17 cellular contexts compared by ENCODE assay signal in the genomic region with DNA sequence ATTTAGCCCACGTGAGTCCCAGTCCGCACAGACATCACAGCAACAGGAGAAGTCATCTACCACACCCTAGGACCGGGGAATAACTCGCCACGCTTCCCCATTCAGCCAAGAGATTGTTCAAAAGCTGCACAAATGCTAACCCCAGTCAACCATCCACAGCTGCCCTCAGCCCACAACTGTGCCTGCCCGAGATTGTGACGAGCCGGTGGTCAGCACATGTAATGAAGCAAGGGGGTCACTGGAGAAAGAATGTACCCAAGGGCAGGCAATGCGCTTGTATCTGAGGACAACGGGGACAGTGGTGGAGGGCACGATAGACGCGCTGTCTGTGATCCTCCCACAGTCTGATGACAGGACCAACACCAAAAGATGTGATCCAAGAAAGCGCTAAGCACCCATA.
DNase-seq lines count a peak whose midpoint lies in the region; ATAC-seq, FAIRE-seq and TF ChIP-seq lines count a peak whose summit lies in the region.
"Had no signal": no experiment of that assay in that cellular context is flagged by ENCODE, and none has a peak within 500 bp of the region (broad histone marks: within the 10 kb centered on the region; RNA-seq: fewer than 3 reads in every experiment).

No MANE protein-coding gene starts in this region.

- POLR2A ChIA-PET in HepG2 (lab: Yijun Ruan, JAX): no interaction called here

- peak overlapping the region; percentile 48 for H3K27ac Mint-ChIP-seq in nephron progenitor cell
- H3K27ac Mint-ChIP-seq in natural killer cell: no peak overlapping the region
- H3K27ac Mint-ChIP-seq: B cell, H9 had no signal

- TF ChIP-seq POLR2A in right lobe of liver (IDR thresholded peaks at IDR 0.05) (no peak), HepG2 (IDR thresholded peaks at IDR 0.05; ENCODE audit: insufficient read depth in 1 of 2, low read depth in 2 of 2, low read length in 2 of 2) (no peak), sigmoid colon (IDR thresholded peaks at IDR 0.05) (no peak)

- H3K4me1 ChIP-seq in right lobe of liver (no peaks in the 10 kb centered on the region), HepG2 (ENCODE audit: insufficient read depth, low read length) (no peaks in the 10 kb centered on the region), sigmoid colon (no peaks in the 10 kb centered on the region)

- H3K27ac ChIP-seq in right lobe of liver (no peak overlapping the region), HepG2 (ENCODE audit: extremely low read length, insufficient read depth, low read length) (no peak overlapping the region), sigmoid colon (no peak overlapping the region)
- H3K27ac ChIP-seq: BLaER1 treated with 17β-estradiol and CSF1 and Interleukin-3, amounts not matched to agents 10 nM and 100 nM had no signal

- peaks cover 14% of the 10 kb centered on the region for H3K4me1 Mint-ChIP-seq in nephron progenitor cell
- H3K4me1 Mint-ChIP-seq in natural killer cell: no peaks in the 10 kb centered on the region
- H3K4me1 Mint-ChIP-seq: B cell; CD8-positive, alpha-beta memory T cell had no signal

- peaks cover 43% of the 10 kb centered on the region for H3K9me3 Mint-ChIP-seq in nephron progenitor cell
- H3K9me3 Mint-ChIP-seq in natural killer cell: no peaks in the 10 kb centered on the region

- H2AFZ ChIP-seq in HepG2 (ENCODE audit: low read length): no peak overlapping the region

- in situ Hi-C loops in HepG2 (cut with HindIII; ENCODE audit: extremely low pct_ligation_motif_present, low pct_unique_long_range_greater_than_20kb): no loop called here

- intact Hi-C loops in right lobe of liver (cut with DNase I): no loop called here
- intact Hi-C loops in HepG2 (cut with micrococcal nuclease; ENCODE audit: unreplicated experiment): no loop called here
- intact Hi-C loops in sigmoid colon (cut with DNase I): no loop called here
- intact Hi-C loops in natural killer cell (cut with micrococcal nuclease): no loop called here

- DNase-seq in right lobe of liver: peak in 2 of 3 donors; percentile 23 to 39
- no peak for DNase-seq in HepG2 (ENCODE audit: low spot score)
- no peak for DNase-seq in nephron progenitor cell
- DNase-seq in sigmoid colon: peak; percentile 12
- no peak for DNase-seq in natural killer cell
- no peak for DNase-seq in EL
- DNase-seq: 8988T; CD8-positive, alpha-beta memory T cell; COR-L47; GDM1; H9 had no signal

- no peak for FAIRE-seq in HepG2 (lab: Jason Lieb, UNC)
- FAIRE-seq: D721Med, GM19239, H1 had no signal

- no peak overlapping the region for H3K4me3 Mint-ChIP-seq in nephron progenitor cell
- no peak overlapping the region for H3K4me3 Mint-ChIP-seq in natural killer cell
- H3K4me3 Mint-ChIP-seq: B cell; CD8-positive, alpha-beta memory T cell; H9 had no signal

- H3K27me3 ChIP-seq in right lobe of liver (no peaks in the 10 kb centered on the region), HepG2 (ENCODE audit: control insufficient read depth in 1 of 2, insufficient read depth in 2 of 2, low read length in 2 of 2) (peaks cover 2 to 15% of the 10 kb centered on the region in 2 experiments; a peak in 2 of 5 replicates), sigmoid colon (no peaks in the 10 kb centered on the region)
- H3K27me3 ChIP-seq: BLaER1 treated with 17β-estradiol and CSF1 and Interleukin-3, amounts not matched to agents 10 nM and 100 nM had no signal

- H3K4me2 ChIP-seq in HepG2 (ENCODE audit: low read depth, low read length): no peak overlapping the region
- H3K4me2 ChIP-seq: BLaER1 treated with 17β-estradiol and CSF1 and Interleukin-3, amounts not matched to agents 10 nM and 100 nM had no signal

- CTCF ChIA-PET in HepG2 (lab: Yijun Ruan, JAX; ENCODE audit: low intra/inter-chr PET ratio, low total read pairs): no interaction called here

- TF ChIP-seq EP300 in HepG2 (IDR thresholded peaks at IDR 0.05; ENCODE audit: low read depth in 2 of 2, low read length in 2 of 2): no peak
- no peak for TF ChIP-seq EP300 in HepG2 (CRISPR knock-in tag; IDR thresholded peaks at IDR 0.05; ENCODE audit: borderline replicate concordance)
- no peak for TF ChIP-seq EP300 in sigmoid colon (IDR thresholded peaks at IDR 0.05)

- H3K36me3 Mint-ChIP-seq in nephron progenitor cell (ENCODE audit: low read depth) (peaks cover 16% of the 10 kb centered on the region), natural killer cell (no peaks in the 10 kb centered on the region)
- H3K36me3 Mint-ChIP-seq: CD8-positive, alpha-beta memory T cell had no signal

- no CpG with 5 or more reads among the region's 14 CpGs for WGBS in right lobe of liver (ENCODE audit: insufficient coverage, low coverage, low lambda C conversion rate, missing lambda C conversion rate)
- WGBS in HepG2 (ENCODE audit: low lambda C conversion rate): 56% methylated on average over 10 of the region's 14 CpGs
- WGBS in sigmoid colon, 2 donors: 93 to 95% methylated on average over 14 of the region's 14 CpGs

- H4K20me1 ChIP-seq in HepG2 (ENCODE audit: insufficient read depth, low read length): no peaks in the 10 kb centered on the region
- H4K20me1 ChIP-seq: BLaER1 treated with 17β-estradiol and CSF1 and Interleukin-3, amounts not matched to agents 10 nM and 100 nM had no signal

- no peaks in the 10 kb centered on the region for H3K36me3 ChIP-seq in right lobe of liver
- H3K36me3 ChIP-seq in HepG2 (replicated peaks in 1 of 2; ENCODE audit: control insufficient read depth in 1 of 2, insufficient read depth in 2 of 2, low read length in 2 of 2): no peaks in the 10 kb centered on the region
- no peaks in the 10 kb centered on the region for H3K36me3 ChIP-seq in sigmoid colon
- H3K36me3 ChIP-seq: BLaER1 treated with 17β-estradiol and CSF1 and Interleukin-3, amounts not matched to agents 10 nM and 100 nM had no signal

- BruUV-seq in HepG2 (replicated peaks; lab: Mats Ljungman, UMichigan): no TSS peak

- H3K9me3 ChIP-seq in right lobe of liver: no peaks in the 10 kb centered on the region
- no peaks in the 10 kb centered on the region for H3K9me3 ChIP-seq in HepG2 (ENCODE audit: low read length)
- no peaks in the 10 kb centered on the region for H3K9me3 ChIP-seq in sigmoid colon

- H3K27me3 Mint-ChIP-seq in nephron progenitor cell (ENCODE audit: low read depth, poor library complexity): no peaks in the 10 kb centered on the region
- no peaks in the 10 kb centered on the region for H3K27me3 Mint-ChIP-seq in natural killer cell (ENCODE audit: low read depth in 2 of 2)

- H3K9ac ChIP-seq in HepG2 (ENCODE audit: insufficient read depth, low read depth, low read length): no peak overlapping the region
- H3K9ac ChIP-seq: BLaER1 treated with 17β-estradiol and CSF1 and Interleukin-3, amounts not matched to agents 10 nM and 100 nM had no signal

- TF ChIP-seq CTCF in right lobe of liver (IDR thresholded peaks at IDR 0.05): no peak
- no peak for TF ChIP-seq CTCF in HepG2 (CRISPR knock-in tag; IDR thresholded peaks at IDR 0.05)
- no peak for TF ChIP-seq CTCF in nephron progenitor cell (IDR thresholded peaks at IDR 0.05)
- TF ChIP-seq CTCF in sigmoid colon (IDR thresholded peaks at IDR 0.05): no peak
- TF ChIP-seq CTCF in natural killer cell (IDR thresholded peaks at IDR 0.05): no peak

- TF ChIP-seq RAD21 in HepG2 (CRISPR knock-in tag; IDR thresholded peaks at IDR 0.05): no peak

- no peaks in the 10 kb centered on the region for H3K79me2 ChIP-seq in HepG2 (ENCODE audit: insufficient read depth, low read length)

- H3K4me3 ChIP-seq in right lobe of liver (no peak overlapping the region), HepG2 (replicated peaks in 1 of 3; ENCODE audit: insufficient read depth in 1 of 3, low read depth in 2 of 3, low read length in 3 of 3) (no peak overlapping the region), sigmoid colon (no peak overlapping the region)
- H3K4me3 ChIP-seq: BLaER1 treated with 17β-estradiol and CSF1 and Interleukin-3, amounts not matched to agents 10 nM and 100 nM had no signal

- ATAC-seq in right lobe of liver (no peak), HepG2 (no peak), natural killer cell (no peak), GM18498 (IDR thresholded peaks at IDR 0.05; ENCODE audit: unreplicated experiment) (no peak)

TF ChIP-seq in HepG2, 621 proteins besides CTCF, POLR2A, EP300 and RAD21:
- TF ChIP-seq, protein P1, sequence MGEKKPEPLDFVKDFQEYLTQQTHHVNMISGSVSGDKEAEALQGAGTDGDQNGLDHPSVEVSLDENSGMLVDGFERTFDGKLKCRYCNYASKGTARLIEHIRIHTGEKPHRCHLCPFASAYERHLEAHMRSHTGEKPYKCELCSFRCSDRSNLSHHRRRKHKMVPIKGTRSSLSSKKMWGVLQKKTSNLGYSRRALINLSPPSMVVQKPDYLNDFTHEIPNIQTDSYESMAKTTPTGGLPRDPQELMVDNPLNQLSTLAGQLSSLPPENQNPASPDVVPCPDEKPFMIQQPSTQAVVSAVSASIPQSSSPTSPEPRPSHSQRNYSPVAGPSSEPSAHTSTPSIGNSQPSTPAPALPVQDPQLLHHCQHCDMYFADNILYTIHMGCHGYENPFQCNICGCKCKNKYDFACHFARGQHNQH (CRISPR knock-in tag; IDR thresholded peaks at IDR 0.05): no peak
- TF ChIP-seq ZFP37 (CRISPR knock-in tag; IDR thresholded peaks at IDR 0.05; ENCODE audit: borderline replicate concordance) (no peak), ZNF292 (CRISPR knock-in tag; IDR thresholded peaks at IDR 0.05; ENCODE audit: borderline replicate concordance, low read depth) (no peak), KLF13 (CRISPR knock-in tag; IDR thresholded peaks at IDR 0.05) (no peak)
TF ChIP-seq in HepG2: peak in this region for 0.

Comparison
In these comparisons a context has a peak if more than half of its experiments do, and no peak if none do; other contexts are left out.
1. DNase-seq: peak in right lobe of liver (2 of 3) and sigmoid colon (single experiment); none in HepG2 (single experiment), nephron progenitor cell (single experiment), natural killer cell (single experiment) and EL (single experiment).